ENCODE assay signal across 28 cellular contexts in genomic region chr5:112374818-112375217, GRCh38.
"Had no signal": no experiment of that assay in that cellular context is flagged by ENCODE, and none has a peak within 500 bp of the region (broad histone marks: within the 10 kb centered on the region; RNA-seq: fewer than 3 reads in every experiment).

No MANE protein-coding gene starts in this region.

- H3K4me2 ChIP-seq: hepatocyte had no signal

- H3K36me3 Mint-ChIP-seq: naive thymus-derived CD4-positive, alpha-beta T cell; natural killer cell treated with Interleukin-12 subunit alpha and Interleukin-12 subunit beta and Interleukin-15 and Interleukin-18, amount 100 ng/mL, for 72 hours; stimulated activated effector memory CD8-positive, alpha-beta T cell treated with anti-CD3 and anti-CD28 coated beads, Interleukin-12 subunit alpha, Interleukin-12 subunit beta, amount 100 ng/mL, for 72 hours had no signal

- H3K27ac Mint-ChIP-seq: naive thymus-derived CD4-positive, alpha-beta T cell; natural killer cell treated with Interleukin-12 subunit alpha and Interleukin-12 subunit beta and Interleukin-15 and Interleukin-18, amount 100 ng/mL, for 72 hours; stimulated activated effector memory CD8-positive, alpha-beta T cell treated with anti-CD3 and anti-CD28 coated beads, Interleukin-12 subunit alpha, Interleukin-12 subunit beta, amount 100 ng/mL, for 72 hours; stimulated activated naive CD8-positive, alpha-beta T cell treated with anti-CD3 and anti-CD28 coated beads, Interleukin-15, Interleukin-2, amounts not matched to agents 100 ng/mL and 50 ng/mL, for 24 hours had no signal

- H3K27ac ChIP-seq: heart right ventricle, hepatocyte, lower lobe of right lung, ovary, prostate gland, skin epidermis, spleen, suprapubic skin, thoracic aorta, uterus had no signal

- H3K9me3 ChIP-seq: heart right ventricle, lower lobe of right lung, mucosa of descending colon, ovary, prostate gland, spleen, suprapubic skin, thoracic aorta, tibial artery, uterus had no signal

- H3K9me3 Mint-ChIP-seq: natural killer cell treated with Interleukin-12 subunit alpha and Interleukin-12 subunit beta and Interleukin-15 and Interleukin-18, amount 100 ng/mL, for 72 hours; stimulated activated effector memory CD8-positive, alpha-beta T cell treated with anti-CD3 and anti-CD28 coated beads, Interleukin-12 subunit alpha, Interleukin-12 subunit beta, amount 100 ng/mL, for 72 hours; stimulated activated naive CD8-positive, alpha-beta T cell treated with anti-CD3 and anti-CD28 coated beads, Interleukin-15, Interleukin-2, amounts not matched to agents 100 ng/mL and 50 ng/mL, for 24 hours had no signal

- ATAC-seq: left lobe of liver; lower lobe of right lung; mucosa of descending colon; naive thymus-derived CD4-positive, alpha-beta T cell; natural killer cell treated with Interleukin-12 subunit alpha and Interleukin-12 subunit beta and Interleukin-15 and Interleukin-18, amount 100 ng/mL, for 72 hours; right cardiac atrium; sciatic nerve; stimulated activated effector memory CD8-positive, alpha-beta T cell treated with anti-CD3 and anti-CD28 coated beads, Interleukin-12 subunit alpha, Interleukin-12 subunit beta, amount 100 ng/mL, for 72 hours had no signal

- H3K27me3 ChIP-seq: heart right ventricle, hepatocyte, ovary, spleen, suprapubic skin, tibial artery, uterus had no signal

- H3K36me3 ChIP-seq: heart right ventricle, lower lobe of right lung, ovary, prostate gland, spleen, suprapubic skin, thoracic aorta, tibial artery, uterus had no signal

- H3K4me3 ChIP-seq: heart right ventricle, hepatocyte, lower lobe of right lung, mucosa of descending colon, ovary, prostate gland, skin epidermis, spleen, suprapubic skin, thoracic aorta, tibial artery, uterus had no signal

- DNase-seq: heart right ventricle; kidney glomerular epithelial cell; left cardiac atrium; lower lobe of right lung; mammary epithelial cell; mesenchymal stem cell; midbrain; mucosa of descending colon; naive thymus-derived CD4-positive, alpha-beta T cell; ovary; posterior cingulate gyrus; retina; right cardiac atrium; spleen; stimulated activated CD4-positive, alpha-beta T cell treated with anti-CD3 and anti-CD28 coated beads, Interleukin-4, amount 100 ng/mL, for 24 hours; stimulated activated naive CD4-positive, alpha-beta T cell; tibial artery; uterus had no signal

- H2AFZ ChIP-seq: hepatocyte had no signal

- H3K4me1 ChIP-seq: prostate gland, spleen, uterus had no signal
